Comparison of ENCODE assay signal across 21 cellular contexts in genomic region chr7:121493553-121493952, GRCh38.
DNase-seq lines count a peak whose midpoint lies in the region; ATAC-seq, FAIRE-seq and TF ChIP-seq lines count a peak whose summit lies in the region.
"Had no signal": no experiment of that assay in that cellular context is flagged by ENCODE, and none has a peak within 500 bp of the region (broad histone marks: within the 10 kb centered on the region; RNA-seq: fewer than 3 reads in every experiment).

No MANE protein-coding gene starts in this region.

- TF ChIP-seq EP300 in SK-N-SH (IDR thresholded peaks at IDR 0.05; ENCODE audit: borderline replicate concordance in 1 of 2, low read depth in 1 of 2, low read length in 1 of 2) (no peak), GM12878 (IDR thresholded peaks at IDR 0.05; ENCODE audit: borderline replicate concordance in 1 of 2, control insufficient read depth in 1 of 2, low read depth in 2 of 2, low read length in 2 of 2) (no peak)

- H3K9me3 ChIP-seq in SK-N-SH (no peaks in the 10 kb centered on the region), GM12878 (replicated peaks; ENCODE audit: control insufficient read depth, insufficient read depth, low read length) (no peaks in the 10 kb centered on the region)
- H3K9me3 ChIP-seq: SJSA1 had no signal

- no peak for ATAC-seq in SK-N-SH treated with all-trans-retinoic acid at 6 μM for 48 hours
- ATAC-seq in GM12878 = no peak
- ATAC-seq in GM19328 (IDR thresholded peaks at IDR 0.05; ENCODE audit: unreplicated experiment) = no peak
- ATAC-seq: HepG2 had no signal

- no peak overlapping the region for H3K9ac ChIP-seq in SK-N-SH
- no peak overlapping the region for H3K9ac ChIP-seq in GM12878 (ENCODE audit: control insufficient read depth, insufficient read depth, low read length)

- CTCF ChIA-PET in SK-N-SH (lab: Yijun Ruan, JAX) (interaction anchor here (1.0 kb wide), 1 partner anchor 9 kb away, joined by 3 read pairs; no protein-coding TSS in a partner anchor), GM12878 (lab: Yijun Ruan, JAX) (interaction anchor here (1.8 kb wide), 1 partner anchor 11 kb away, joined by 7 read pairs; no protein-coding TSS in a partner anchor)

- POLR2A ChIA-PET in SK-N-SH (lab: Yijun Ruan, JAX) = no interaction called here
- POLR2A ChIA-PET in GM12878 (lab: Charles Lee) = no interaction called here

- H3K4me1 Mint-ChIP-seq in mesothelial cell of epicardium = no peaks in the 10 kb centered on the region
- H3K4me1 Mint-ChIP-seq: CD4-positive, CD25-positive, alpha-beta regulatory T cell had no signal

- no peak overlapping the region for H3K4me3 Mint-ChIP-seq in mesothelial cell of epicardium
- H3K4me3 Mint-ChIP-seq: CD4-positive, CD25-positive, alpha-beta regulatory T cell had no signal

- H3K9me3 Mint-ChIP-seq in mesothelial cell of epicardium = peaks cover 24% of the 10 kb centered on the region

- SMC1A ChIA-PET in GM12878 (lab: Charles Lee; ENCODE audit: uncharacterized antibody, unreplicated experiment) = interaction anchor here (1.0 to 1.8 kb wide), 6 partner anchors 12 to 616 kb away, joined by 3 to 11 read pairs (median 4); no protein-coding TSS in a partner anchor

- H3K27me3 ChIP-seq in SK-N-SH (ENCODE audit: insufficient read depth) = no peaks in the 10 kb centered on the region
- no peaks in the 10 kb centered on the region for H3K27me3 ChIP-seq in GM12878 (replicated peaks in 1 of 2; ENCODE audit: control insufficient read depth in 2 of 2, insufficient read depth in 2 of 2, low read length in 1 of 2)
- H3K27me3 ChIP-seq: SJSA1 had no signal

- WGBS in SK-N-SH (ENCODE audit: low lambda C conversion rate) = 9% methylated on average over 1 of the region's 1 CpG
- WGBS in GM12878 (ENCODE audit: insufficient coverage, insufficient replicate concordance, low lambda C conversion rate, missing lambda C conversion rate) = 4% methylated on average over 1 of the region's 1 CpG

- H3K79me2 ChIP-seq in SK-N-SH (ENCODE audit: insufficient read depth) (no peaks in the 10 kb centered on the region), GM12878 (ENCODE audit: control insufficient read depth, insufficient read depth, low read length) (no peaks in the 10 kb centered on the region)

- no peak for TF ChIP-seq POLR2A in GM12878 (IDR thresholded peaks at IDR 0.05; ENCODE audit: low read depth, low read length)

- H3K9me2 ChIP-seq in SK-N-SH = no peaks in the 10 kb centered on the region

- RAD21 ChIA-PET in GM12878 (lab: Charles Lee; ENCODE audit: unreplicated experiment) = interaction anchor here (1.6 kb wide), 1 partner anchor 36 kb away, joined by 4 read pairs; no protein-coding TSS in a partner anchor

- H2AFZ ChIP-seq in SK-N-SH (ENCODE audit: low read depth) = peak overlapping the region; percentile 33; the same call in 1 of the 2 replicates
- no peak overlapping the region for H2AFZ ChIP-seq in GM12878 (ENCODE audit: control insufficient read depth, low read depth, low read length)

- H3K4me3 ChIP-seq in SK-N-SH (ENCODE audit: low read depth in 2 of 2, low read length in 1 of 2) (no peak overlapping the region), GM12878 (no peak overlapping the region)
- H3K4me3 ChIP-seq: SJSA1 had no signal

- no peak overlapping the region for H3K27ac Mint-ChIP-seq in mesothelial cell of epicardium
- H3K27ac Mint-ChIP-seq: CD4-positive, CD25-positive, alpha-beta regulatory T cell had no signal

- intact Hi-C loops in GM12878 (cut with micrococcal nuclease; ENCODE audit: unreplicated experiment) (no loop called here), cardiac septum (cut with DNase I) (no loop called here)

- H3K36me3 ChIP-seq in SK-N-SH (replicated peaks in 1 of 2; ENCODE audit: control insufficient read depth in 1 of 2, insufficient read depth in 2 of 2, low read length in 1 of 2) = no peaks in the 10 kb centered on the region
- H3K36me3 ChIP-seq in GM12878 (ENCODE audit: control insufficient read depth in 2 of 2, insufficient read depth in 2 of 2, low read length in 1 of 2) = no peaks in the 10 kb centered on the region
- H3K36me3 ChIP-seq: SJSA1 had no signal

- peaks cover 16% of the 10 kb centered on the region for H3F3A ChIP-seq in SK-N-SH (replicated peaks; ENCODE audit: insufficient read depth)

- in situ Hi-C loops in GM12878 (cut with MboI) = no loop called here

- peak; percentile 42 for TF ChIP-seq CTCF in SK-N-SH (IDR thresholded peaks at IDR 0.05)
- no peak for TF ChIP-seq CTCF in GM12878 (IDR thresholded peaks at IDR 0.05 in 2 of 3, conservative IDR thresholded peaks at IDR 0.05 in 1 of 3; ENCODE audit: control insufficient read depth in 2 of 3, extremely low read depth in 1 of 3, insufficient read depth in 1 of 3, low read depth in 3 of 3, low read length in 3 of 3)
- peak; percentile 26 for TF ChIP-seq CTCF in mesothelial cell of epicardium (IDR thresholded peaks at IDR 0.05; ENCODE audit: unreplicated experiment)

- TF ChIP-seq RAD21 in SK-N-SH (IDR thresholded peaks at IDR 0.05; ENCODE audit: low read length) (no peak), GM12878 (IDR thresholded peaks at IDR 0.05; ENCODE audit: insufficient read depth, low read depth, low read length) (no peak)

- H3K4me2 ChIP-seq in SK-N-SH = no peak overlapping the region
- no peak overlapping the region for H3K4me2 ChIP-seq in GM12878 (ENCODE audit: control insufficient read depth, insufficient read depth)

- peak; percentile 7 for FAIRE-seq in GM12878 (lab: Jason Lieb, UNC)
- FAIRE-seq: HepG2 had no signal

- H4K20me1 ChIP-seq in SK-N-SH (ENCODE audit: insufficient read depth) (no peaks in the 10 kb centered on the region), GM12878 (ENCODE audit: control insufficient read depth, insufficient read depth) (no peaks in the 10 kb centered on the region)

- peaks cover 2% of the 10 kb centered on the region for H3K36me3 Mint-ChIP-seq in mesothelial cell of epicardium
- H3K36me3 Mint-ChIP-seq: CD4-positive, CD25-positive, alpha-beta regulatory T cell had no signal

- no TSS peak for BruUV-seq in GM12878 (replicated peaks; lab: Mats Ljungman, UMichigan)

- DNase-seq in SK-N-SH (no peak), GM12878 (ENCODE audit: low read depth, low spot score) (no peak), mesothelial cell of epicardium (ENCODE audit: low spot score in 2 of 2, unreplicated experiment in 2 of 2) (no peak), cardiac septum (ENCODE audit: low spot score) (no peak), SW 1271 (lab: John Stamatoyannopoulos, UW) (no peak)
- DNase-seq in effector CD4-positive, alpha-beta T cell = no peak
- DNase-seq: CD4-positive, CD25-positive, alpha-beta regulatory T cell; Kasumi-1; NCI-H1105 treated with DMSO at 0.1 percent for 48 hours; NCI-H2029; NCI-H446 treated with DMSO at 0.1 percent for 48 hours; NCI-H526; NCI-H82; NK-92 treated with Interleukin-12 subunit alpha and Interleukin-12 subunit beta, amount 100 ng/mL, for 24 hours; Right ventricle myocardium superior; RPMI8226 had no signal

- H3K4me1 ChIP-seq in SK-N-SH (ENCODE audit: control insufficient read depth in 1 of 2, insufficient read depth in 2 of 2, low read depth in 1 of 2, low read length in 1 of 2) (peaks cover 0 to 11% of the 10 kb centered on the region in 2 experiments; a peak in 1 of 4 replicates), GM12878 (ENCODE audit: control insufficient read depth, insufficient read depth, low read length) (no peaks in the 10 kb centered on the region)
- H3K4me1 ChIP-seq: SJSA1 had no signal

- no peaks in the 10 kb centered on the region for H3K27me3 Mint-ChIP-seq in mesothelial cell of epicardium (ENCODE audit: low read depth)

- H3K27ac ChIP-seq in SK-N-SH (ENCODE audit: low read depth in 2 of 2, low read length in 1 of 2) (no peak overlapping the region; a peak in 1 of 4 replicates), GM12878 (ENCODE audit: control insufficient read depth, insufficient read depth) (no peak overlapping the region)
- H3K27ac ChIP-seq: 22Rv1, SJSA1 had no signal

TF ChIP-seq in SK-N-SH, 30 proteins besides CTCF, POLR2A, EP300 and RAD21 (continues in another document):
- TF ChIP-seq MEF2A (IDR thresholded peaks at IDR 0.05; ENCODE audit: borderline replicate concordance, low read depth) = no peak
- TF ChIP-seq YY1 (IDR thresholded peaks at IDR 0.05; ENCODE audit: low read depth) = no peak
- no peak for TF ChIP-seq RFX5 (IDR thresholded peaks at IDR 0.05; ENCODE audit: low read length)

TF ChIP-seq in SK-N-SH treated with all-trans-retinoic acid at 6 μM for 48 hours, 23 proteins besides CTCF, POLR2A, EP300 and RAD21 (continues in another document):
- TF ChIP-seq, protein P1, sequence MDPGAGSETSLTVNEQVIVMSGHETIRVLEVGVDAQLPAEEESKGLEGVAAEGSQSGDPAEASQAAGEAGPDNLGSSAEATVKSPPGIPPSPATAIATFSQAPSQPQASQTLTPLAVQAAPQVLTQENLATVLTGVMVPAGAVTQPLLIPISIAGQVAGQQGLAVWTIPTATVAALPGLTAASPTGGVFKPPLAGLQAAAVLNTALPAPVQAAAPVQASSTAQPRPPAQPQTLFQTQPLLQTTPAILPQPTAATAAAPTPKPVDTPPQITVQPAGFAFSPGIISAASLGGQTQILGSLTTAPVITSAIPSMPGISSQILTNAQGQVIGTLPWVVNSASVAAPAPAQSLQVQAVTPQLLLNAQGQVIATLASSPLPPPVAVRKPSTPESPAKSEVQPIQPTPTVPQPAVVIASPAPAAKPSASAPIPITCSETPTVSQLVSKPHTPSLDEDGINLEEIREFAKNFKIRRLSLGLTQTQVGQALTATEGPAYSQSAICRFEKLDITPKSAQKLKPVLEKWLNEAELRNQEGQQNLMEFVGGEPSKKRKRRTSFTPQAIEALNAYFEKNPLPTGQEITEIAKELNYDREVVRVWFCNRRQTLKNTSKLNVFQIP (CRISPR knock-in tag; IDR thresholded peaks at IDR 0.05; ENCODE audit: borderline replicate concordance, low read depth) = no peak
- TF ChIP-seq OSR1 (CRISPR knock-in tag; IDR thresholded peaks at IDR 0.05) = no peak
- TF ChIP-seq ISL1 (CRISPR knock-in tag; IDR thresholded peaks at IDR 0.05) = no peak
- TF ChIP-seq ZNF70 (CRISPR knock-in tag; IDR thresholded peaks at IDR 0.05) = no peak

TF ChIP-seq in GM12878, 131 proteins besides CTCF, POLR2A, EP300 and RAD21:
- TF ChIP-seq PAX5 (IDR thresholded peaks at IDR 0.05; ENCODE audit: borderline replicate concordance, low read depth, low read length) (no peak), EZH2 (IDR thresholded peaks at IDR 0.05; ENCODE audit: borderline replicate concordance, control insufficient read depth, low read depth, low read length) (no peak), JUNB (IDR thresholded peaks at IDR 0.05) (no peak), TAF1 (IDR thresholded peaks at IDR 0.05; ENCODE audit: borderline replicate concordance, low read depth, low read length) (no peak)

Comparison
In these comparisons a context has a peak if more than half of its experiments do, and no peak if none do; other contexts are left out.
1. CTCF ChIP-seq: peak in SK-N-SH (single experiment) and mesothelial cell of epicardium (single experiment); none in GM12878 (0 of 3).
2. Of the 26 proteins assayed by ChIP-seq in both GM12878 and SK-N-SH: peak only in GM12878: none; only in SK-N-SH: CTCF; in both: none; in neither: 25.